Comparison of ENCODE assay signal across 12 cellular contexts in the genomic region with DNA sequence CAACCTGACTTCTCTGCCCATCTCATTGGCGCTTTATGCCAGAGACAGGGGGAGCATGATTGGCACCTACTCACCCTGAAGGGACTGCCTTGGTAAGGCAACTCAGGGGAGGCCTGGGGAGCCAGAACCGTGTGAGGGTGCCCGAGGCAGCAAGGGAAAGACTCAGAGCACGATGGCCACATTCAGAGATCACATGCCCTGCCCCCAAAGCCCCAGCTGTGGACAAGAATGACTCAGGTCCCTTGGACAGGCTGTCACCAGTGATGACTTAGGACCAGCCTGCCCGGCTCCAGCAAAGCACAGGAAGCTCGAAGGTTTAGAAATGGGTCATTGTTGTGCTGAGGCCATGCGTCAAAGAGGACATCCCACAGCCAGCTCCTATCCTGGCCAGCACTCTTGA. TPM values are rescaled to one million over a fixed set of nuclear protein-coding genes. Genes with fewer than 3 reads are reported as not detected.
DNase-seq lines count a peak whose midpoint lies in the region; ATAC-seq and TF ChIP-seq lines count a peak whose summit lies in the region.
"Had no signal": no experiment of that assay in that cellular context is flagged by ENCODE, and none has a peak within 500 bp of the region (broad histone marks: within the 10 kb centered on the region; RNA-seq: fewer than 3 reads in every experiment).

No MANE protein-coding gene starts in this region.

- DNase-seq in AG04450 (ENCODE audit: low read depth, low spot score), result no peak
- DNase-seq in M059J (ENCODE audit: low read depth), result peak; percentile 66
- DNase-seq in medulla oblongata (ENCODE audit: extremely low spot score), result peak; percentile 93
- DNase-seq in OCI-M2 (lab: John Stamatoyannopoulos, UW; ENCODE audit: unreplicated experiment), result no peak
- DNase-seq in SHP77 (lab: John Stamatoyannopoulos, UW), result no peak
- DNase-seq: activated T-cell treated with anti-CD3 and anti-CD28 coated beads for 4 hours, AML-193, NCI-H2029 treated with DMSO at 0.1 percent for 48 hours, SW 1271 had no signal

- POLR2A ChIA-PET in AG04450 (lab: Yijun Ruan, JAX), result no interaction called here

- no peaks in the 10 kb centered on the region for H3K27me3 ChIP-seq in AG04450 (ENCODE audit: control insufficient read depth, insufficient read depth, low read length)

- ATAC-seq in GM19463 (IDR thresholded peaks at IDR 0.05; ENCODE audit: unreplicated experiment) (no peak), HG03432 (IDR thresholded peaks at IDR 0.05; ENCODE audit: unreplicated experiment) (no peak)

- no peak for TF ChIP-seq CTCF in AG04450 (IDR thresholded peaks at IDR 0.05; ENCODE audit: low read depth, low read length)

- H3K27ac ChIP-seq in AG04450 (ENCODE audit: low read depth, low read length) (peak overlapping the region; percentile 31), cingulate gyrus (ENCODE audit: low read depth, low read length) (peak overlapping the region; percentile 90)

- H3K9me3 ChIP-seq in AG04450 (ENCODE audit: control insufficient read depth, insufficient read depth, low read length), result no peaks in the 10 kb centered on the region

- CTCF ChIA-PET in AG04450 (lab: Charles Lee), result interaction anchor here (1.6 kb wide), 1 partner anchor 47 kb away, joined by 3 read pairs; no protein-coding TSS in a partner anchor

- H3K4me3 ChIP-seq in AG04450 (ENCODE audit: low read depth, low read length), result no peak overlapping the region

RNA-seq across cellular contexts. Expression of a gene that starts 49.1 kb away (rescaled TPM):
- polyA plus RNA-seq in AG04450 (2011; rRNA removed), result 20.7 and 24.3 TPM in 2 replicates
- polyA minus RNA-seq in AG04450 (2011; rRNA and poly(A)+ RNA removed), result 62.8 and 81.7 TPM in 2 replicates
- 3.9 and 8.6 TPM in 2 replicates for total RNA-seq in M059J (2014; rRNA removed; shearing (Covaris generic))

Comparison
In these comparisons a context has a peak if more than half of its experiments do, and no peak if none do; other contexts are left out.
1. DNase-seq: peak in M059J (single experiment) and medulla oblongata (single experiment); none in AG04450 (single experiment), OCI-M2 (single experiment) and SHP77 (0 of 2).